ENCODE assay signal across 26 cellular contexts in genomic region chr7:88230646-88231045, GRCh38.
"Had no signal": no experiment of that assay in that cellular context is flagged by ENCODE, and none has a peak within 500 bp of the region (broad histone marks: within the 10 kb centered on the region; RNA-seq: fewer than 3 reads in every experiment).

No MANE protein-coding gene starts in this region.

- H3K27me3 ChIP-seq: heart left ventricle, neural progenitor cell, ovary, spleen, suprapubic skin, tibial artery, upper lobe of left lung had no signal

- DNase-seq: heart left ventricle; hypothalamus; immature natural killer cell; kidney; left ventricle myocardium inferior; mesendoderm; natural killer cell; nephron progenitor cell; ovary; right cardiac atrium; spleen; stimulated activated CD4-positive, alpha-beta T cell treated with anti-CD3 and anti-CD28 coated beads, Interleukin-4, amount 100 ng/mL, for 24 hours; stimulated activated naive CD4-positive, alpha-beta T cell; tibial artery; upper lobe of left lung had no signal

- H3K36me3 Mint-ChIP-seq: immature natural killer cell; neural progenitor cell; stimulated activated effector memory CD8-positive, alpha-beta T cell treated with anti-CD3 and anti-CD28 coated beads, Interleukin-12 subunit alpha, Interleukin-12 subunit beta, amount 100 ng/mL, for 72 hours had no signal

- H3K27ac ChIP-seq: heart left ventricle, left ventricle myocardium inferior, neural progenitor cell, ovary, skin epidermis, spleen, suprapubic skin, thoracic aorta, tibial artery, upper lobe of left lung had no signal

- H3K4me3 ChIP-seq: heart left ventricle, left ventricle myocardium inferior, lung, neural progenitor cell, ovary, skin epidermis, spleen, suprapubic skin, thoracic aorta, tibial artery, upper lobe of left lung had no signal

- ATAC-seq: heart left ventricle; natural killer cell; sciatic nerve; stimulated activated effector memory CD8-positive, alpha-beta T cell treated with anti-CD3 and anti-CD28 coated beads, Interleukin-12 subunit alpha, Interleukin-12 subunit beta, amount 100 ng/mL, for 72 hours had no signal

- H3K9ac ChIP-seq: neural progenitor cell had no signal

- H3K4me3 Mint-ChIP-seq: immature natural killer cell; mesothelial cell of epicardium; natural killer cell; nephron progenitor cell; neural progenitor cell; stimulated activated effector memory CD8-positive, alpha-beta T cell treated with anti-CD3 and anti-CD28 coated beads, Interleukin-12 subunit alpha, Interleukin-12 subunit beta, amount 100 ng/mL, for 72 hours; stimulated activated naive CD8-positive, alpha-beta T cell treated with anti-CD3 and anti-CD28 coated beads, Interleukin-15, Interleukin-2, amounts not matched to agents 100 ng/mL and 50 ng/mL, for 24 hours had no signal

- H3K4me2 ChIP-seq: neural progenitor cell had no signal

- H3K27me3 Mint-ChIP-seq: progenitor cell of endocrine pancreas had no signal

- H3K27ac Mint-ChIP-seq: immature natural killer cell; mesothelial cell of epicardium; natural killer cell; nephron progenitor cell; neural progenitor cell; progenitor cell of endocrine pancreas; stimulated activated effector memory CD8-positive, alpha-beta T cell treated with anti-CD3 and anti-CD28 coated beads, Interleukin-12 subunit alpha, Interleukin-12 subunit beta, amount 100 ng/mL, for 72 hours; stimulated activated naive CD8-positive, alpha-beta T cell treated with anti-CD3 and anti-CD28 coated beads, Interleukin-15, Interleukin-2, amounts not matched to agents 100 ng/mL and 50 ng/mL, for 24 hours had no signal

- H3K36me3 ChIP-seq: heart left ventricle, left ventricle myocardium inferior, neural progenitor cell, ovary, spleen, suprapubic skin, thoracic aorta, tibial artery, upper lobe of left lung had no signal

- H2AFZ ChIP-seq: neural progenitor cell had no signal

- H3K9me3 ChIP-seq: suprapubic skin, thoracic aorta, upper lobe of left lung had no signal

- H3K4me1 ChIP-seq: heart left ventricle, left ventricle myocardium inferior, neural progenitor cell, spleen, suprapubic skin, tibial artery had no signal

- H3K9me3 Mint-ChIP-seq: stimulated activated naive CD8-positive, alpha-beta T cell treated with anti-CD3 and anti-CD28 coated beads, Interleukin-15, Interleukin-2, amounts not matched to agents 100 ng/mL and 50 ng/mL, for 24 hours had no signal

- H3K4me1 Mint-ChIP-seq: immature natural killer cell; natural killer cell; nephron progenitor cell; neural progenitor cell; stimulated activated effector memory CD8-positive, alpha-beta T cell treated with anti-CD3 and anti-CD28 coated beads, Interleukin-12 subunit alpha, Interleukin-12 subunit beta, amount 100 ng/mL, for 72 hours had no signal

- FAIRE-seq: islet of Langerhans, kidney had no signal
